ENCODE assay signal across 8 cellular contexts in genomic region chr16:24070851-24071250, GRCh38.
DNase-seq lines count a peak whose midpoint lies in the region; ATAC-seq and TF ChIP-seq lines count a peak whose summit lies in the region.

No MANE protein-coding gene starts in this region.

- H3K9me2 ChIP-seq in PC-9 (ENCODE audit: insufficient read depth) = no peaks in the 10 kb centered on the region

- H3K27me3 ChIP-seq in PC-9 (ENCODE audit: insufficient read depth, low read depth) = peaks cover 25% of the 10 kb centered on the region
- no peaks in the 10 kb centered on the region for H3K27me3 ChIP-seq in mesendoderm (ENCODE audit: insufficient read depth, low read length, poor library complexity)

- no peak overlapping the region for H3K18ac ChIP-seq in mesendoderm (ENCODE audit: low read length)

- H3K4me1 ChIP-seq in PC-9 (replicated peaks; ENCODE audit: insufficient read depth) = no peaks in the 10 kb centered on the region
- H3K4me1 ChIP-seq in mesendoderm (ENCODE audit: control insufficient read depth, low read depth, low read length) = no peaks in the 10 kb centered on the region

- no peaks in the 10 kb centered on the region for H3F3A ChIP-seq in PC-9 (ENCODE audit: insufficient read depth, low read depth)

- H2BK120ac ChIP-seq in mesendoderm (ENCODE audit: low read depth, low read length) = no peak overlapping the region

- CTCF ChIA-PET in PC-9 (lab: Charles Lee) = interaction anchor here (0.8 to 1.2 kb wide), 2 partner anchors 28 to 434 kb away, joined by 3 to 8 read pairs; no protein-coding TSS in a partner anchor

- H2BK5ac ChIP-seq in mesendoderm (ENCODE audit: low read length) = no peak overlapping the region

- H3K56ac ChIP-seq in mesendoderm (ENCODE audit: low read length) = no peak overlapping the region

- peaks cover 62% of the 10 kb centered on the region for H3K4me1 Mint-ChIP-seq in central memory CD8-positive, alpha-beta T cell

- H3K36me3 ChIP-seq in PC-9 (ENCODE audit: low read depth) (no peaks in the 10 kb centered on the region), mesendoderm (ENCODE audit: control insufficient read depth, insufficient read depth, low read length) (no peaks in the 10 kb centered on the region)

- H3K9me3 ChIP-seq in PC-9 (ENCODE audit: insufficient read depth, low read depth) = no peaks in the 10 kb centered on the region

- no peak overlapping the region for H3K9ac ChIP-seq in mesendoderm (ENCODE audit: low read length)

- H3K4me2 ChIP-seq in PC-9 (no peak overlapping the region), mesendoderm (ENCODE audit: low read length) (no peak overlapping the region)

- no peak overlapping the region for H4K5ac ChIP-seq in mesendoderm (ENCODE audit: low read length)

- POLR2A ChIA-PET in PC-9 (lab: Charles Lee; ENCODE audit: unreplicated experiment) = interaction anchor here (0.5 kb wide), 1 partner anchor 81 kb away, joined by 21 read pairs; no protein-coding TSS in a partner anchor

- no peaks in the 10 kb centered on the region for H4K20me1 ChIP-seq in PC-9 (ENCODE audit: insufficient read depth)

- no peak overlapping the region for H2AK5ac ChIP-seq in mesendoderm (ENCODE audit: low read length)

- intact Hi-C loops in PC-9 (cut with micrococcal nuclease; ENCODE audit: unreplicated experiment) = no loop called here

- H3K4me3 ChIP-seq in PC-9 (no peak overlapping the region), mesendoderm (ENCODE audit: low read length) (no peak overlapping the region)

- no peaks in the 10 kb centered on the region for H3K9me3 Mint-ChIP-seq in central memory CD8-positive, alpha-beta T cell

- BruUV-seq in PC-9 (replicated peaks; lab: Mats Ljungman, UMichigan) = no TSS peak

- no peak overlapping the region for H3K27ac ChIP-seq in PC-9
- H3K27ac ChIP-seq in mesendoderm (ENCODE audit: low read depth, low read length) = no peak overlapping the region

- no peaks in the 10 kb centered on the region for H3K79me2 ChIP-seq in PC-9 (ENCODE audit: low read depth)
- H3K79me2 ChIP-seq in mesendoderm (ENCODE audit: control insufficient read depth, insufficient read depth, low read length) = no peaks in the 10 kb centered on the region

- H3K79me1 ChIP-seq in mesendoderm (ENCODE audit: low read length) = no peaks in the 10 kb centered on the region

- H2AFZ ChIP-seq in PC-9 = no peak overlapping the region

- H2BK15ac ChIP-seq in mesendoderm (replicated peaks; ENCODE audit: low read depth) = no peak overlapping the region

- H3K4ac ChIP-seq in mesendoderm (ENCODE audit: low read depth, low read length) = no peak overlapping the region

- no peak overlapping the region for H4K8ac ChIP-seq in mesendoderm (ENCODE audit: low read depth, low read length)

- no peaks in the 10 kb centered on the region for H3K27me3 Mint-ChIP-seq in central memory CD8-positive, alpha-beta T cell

- ATAC-seq in HG02798 (IDR thresholded peaks at IDR 0.05; ENCODE audit: poor library complexity, unreplicated experiment) (peak; percentile 56), GM21367 (IDR thresholded peaks at IDR 0.05; ENCODE audit: unreplicated experiment) (no peak)
- ATAC-seq in central memory CD8-positive, alpha-beta T cell (replicated peaks; ENCODE audit: extremely low read depth, poor library complexity, severe bottlenecking) = peak; percentile 58

- H3K36me3 Mint-ChIP-seq in central memory CD8-positive, alpha-beta T cell (ENCODE audit: insufficient read depth) = peaks cover 17% of the 10 kb centered on the region

- TF ChIP-seq CTCF in PC-9 (conservative IDR thresholded peaks at IDR 0.05) = peak; percentile 62

- no peak overlapping the region for H3K4me3 Mint-ChIP-seq in central memory CD8-positive, alpha-beta T cell

- no CpG with 5 or more reads among the region's 1 CpG for WGBS in mesendoderm (ENCODE audit: extremely low coverage, insufficient coverage, low lambda C conversion rate)

- no peak overlapping the region for H3K23ac ChIP-seq in mesendoderm (ENCODE audit: low read length)

- DNase-seq in NCI-H1417 (lab: John Stamatoyannopoulos, UW) (peak; percentile 3 to 66 (median 12)), NCI-H1417 treated with DMSO at 0.1 percent for 48 hours (lab: John Stamatoyannopoulos, UW) (no peak), PC-9 (no peak), mesendoderm (peak; percentile 90)
- DNase-seq in central memory CD8-positive, alpha-beta T cell (ENCODE audit: low spot score in 2 of 2) = no peak
- DNase-seq in central memory CD4-positive, alpha-beta T cell = no peak

- H3K27ac Mint-ChIP-seq in central memory CD8-positive, alpha-beta T cell (ENCODE audit: low read depth) = no peak overlapping the region

Comparison
In these comparisons a context has a peak if more than half of its experiments do, and no peak if none do; other contexts are left out.
1. DNase-seq: peak in NCI-H1417 (3 of 3) and mesendoderm (single experiment); none in NCI-H1417 treated with DMSO at 0.1 percent for 48 hours (single experiment), PC-9 (0 of 2), central memory CD8-positive, alpha-beta T cell (0 of 2) and central memory CD4-positive, alpha-beta T cell (single experiment).